ENCODE assay signal across 20 cellular contexts in the genomic region with DNA sequence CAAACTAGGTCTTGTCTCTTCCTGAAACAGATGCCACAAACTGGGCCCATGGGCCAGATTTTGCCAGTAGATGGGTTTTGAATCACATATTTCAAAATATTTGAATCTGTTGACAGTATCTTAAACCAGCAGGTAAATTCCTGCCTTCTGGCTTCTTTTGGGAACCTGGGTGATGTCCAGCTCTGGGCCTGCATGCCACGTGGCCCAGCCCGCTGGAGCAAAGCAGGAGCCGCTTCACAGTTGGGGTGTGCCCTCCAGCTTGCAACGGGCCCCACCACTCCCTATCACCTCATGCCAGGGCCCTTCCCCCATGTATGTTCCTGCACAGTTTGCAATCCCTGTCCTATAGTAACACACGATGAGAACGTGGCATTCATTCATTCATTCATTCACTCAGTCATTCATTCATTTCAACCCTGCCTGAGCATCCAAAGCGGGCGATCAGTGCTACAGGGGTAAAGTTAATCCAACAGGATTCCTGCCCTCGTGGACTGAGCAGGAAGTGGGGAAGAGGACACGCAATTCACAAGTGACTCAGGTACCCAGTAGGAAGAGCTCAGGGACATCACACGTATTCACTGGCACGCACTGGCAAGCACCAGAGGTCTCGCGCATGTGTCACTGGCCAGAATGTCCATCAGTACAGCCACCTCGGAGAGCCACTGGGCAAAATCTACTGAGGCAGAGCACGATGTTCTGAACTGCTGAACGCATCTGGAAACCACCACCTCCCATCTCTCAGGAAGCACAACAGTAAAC. TPM values are rescaled to one million over a fixed set of nuclear protein-coding genes. Genes with fewer than 3 reads are reported as not detected.
DNase-seq lines count a peak whose midpoint lies in the region; ATAC-seq and TF ChIP-seq lines count a peak whose summit lies in the region.
"Had no signal": no experiment of that assay in that cellular context is flagged by ENCODE, and none has a peak within 500 bp of the region (broad histone marks: within the 10 kb centered on the region; RNA-seq: fewer than 3 reads in every experiment).

No MANE protein-coding gene starts in this region.

- H3K4me1 Mint-ChIP-seq in HFFc6 (ENCODE audit: low read depth), result peaks cover 78% of the 10 kb centered on the region
- H3K4me1 Mint-ChIP-seq in WTC11, result peaks cover 45% of the 10 kb centered on the region
- H3K4me1 Mint-ChIP-seq in CD4-positive, alpha-beta T cell (ENCODE audit: low read depth), result no peaks in the 10 kb centered on the region
- H3K4me1 Mint-ChIP-seq: CD4-positive, CD25-positive, alpha-beta regulatory T cell had no signal

- no peak overlapping the region for H4K12ac ChIP-seq in trophoblast cell (ENCODE audit: low read depth, low read length)

- intact Hi-C loops in CD4-positive, alpha-beta T cell (cut with DNase I, micrococcal nuclease), result no loop called here

- H3K36me3 Mint-ChIP-seq in HFFc6 (ENCODE audit: low read depth) (no peaks in the 10 kb centered on the region; the same call in 1 of the 2 replicates), WTC11 (0 out of 2 replicates have a peak, but pooled peaks cover 3% of the 10 kb centered on the region)
- no peaks in the 10 kb centered on the region for H3K36me3 Mint-ChIP-seq in CD4-positive, alpha-beta T cell (ENCODE audit: low read depth)
- H3K36me3 Mint-ChIP-seq: CD4-positive, CD25-positive, alpha-beta regulatory T cell had no signal

- peak overlapping the region; percentile 53 for H4K91ac ChIP-seq in trophoblast cell (ENCODE audit: low read depth, low read length)

- H3K27ac ChIP-seq in trophoblast cell (ENCODE audit: low read depth, low read length), result no peak overlapping the region
- H3K27ac ChIP-seq in CD4-positive, alpha-beta T cell (ENCODE audit: low read depth, low read length), result no peak overlapping the region
- H3K27ac ChIP-seq: coronary artery had no signal

- H3K4me3 ChIP-seq in fibroblast of villous mesenchyme (ENCODE audit: low read depth, low read length) (no peak overlapping the region), trophoblast cell (ENCODE audit: low read depth, low read length) (no peak overlapping the region)
- H3K4me3 ChIP-seq: coronary artery, GM23338 had no signal

- peaks cover 5 to 9% of the 10 kb centered on the region in 2 experiments for H3K4me1 ChIP-seq in trophoblast cell (ENCODE audit: control insufficient read depth in 1 of 2, insufficient read depth in 2 of 2, low read length in 2 of 2)

- no peaks in the 10 kb centered on the region; the same call in 1 of the 2 replicates for H3K27me3 Mint-ChIP-seq in HFFc6 (ENCODE audit: insufficient read depth)
- no peaks in the 10 kb centered on the region for H3K27me3 Mint-ChIP-seq in WTC11 (ENCODE audit: low read depth)
- H3K27me3 Mint-ChIP-seq in CD4-positive, alpha-beta T cell, result no peaks in the 10 kb centered on the region
- H3K27me3 Mint-ChIP-seq: activated CD4-positive, alpha-beta T cell treated with anti-CD3 and anti-CD28 coated beads, Interleukin-2, amount 10 ng/mL, durations not matched to agents 24 days and 14 days; type B pancreatic cell had no signal

- H2AK5ac ChIP-seq in trophoblast cell (ENCODE audit: low read length), result no peak overlapping the region

- peak overlapping the region; percentile 76 for H3K27ac Mint-ChIP-seq in HFFc6
- H3K27ac Mint-ChIP-seq in WTC11, result 0 out of 2 replicates have a peak overlapping the region, but pooled peaks have one; percentile 39
- H3K27ac Mint-ChIP-seq in CD4-positive, alpha-beta T cell, result no peak overlapping the region
- H3K27ac Mint-ChIP-seq: activated CD4-positive, alpha-beta T cell treated with anti-CD3 and anti-CD28 coated beads, Interleukin-2, amount 10 ng/mL, durations not matched to agents 24 days and 14 days; CD4-positive, CD25-positive, alpha-beta regulatory T cell; GM23338; progenitor cell of endocrine pancreas; type B pancreatic cell had no signal

- no peak overlapping the region for H2BK5ac ChIP-seq in trophoblast cell (ENCODE audit: low read depth, low read length, poor library complexity)

- no peak overlapping the region for H3K9ac ChIP-seq in trophoblast cell (ENCODE audit: low read length)
- H3K9ac ChIP-seq: SK-N-SH had no signal

- H3K79me1 ChIP-seq in trophoblast cell (ENCODE audit: low read length), result peaks cover 10% of the 10 kb centered on the region

- no peaks in the 10 kb centered on the region for H3K27me3 ChIP-seq in trophoblast cell (ENCODE audit: insufficient read depth, low read length)
- no peaks in the 10 kb centered on the region for H3K27me3 ChIP-seq in CD4-positive, alpha-beta T cell (ENCODE audit: control insufficient read depth, insufficient read depth, low read length)

- H3K14ac ChIP-seq in trophoblast cell (ENCODE audit: low read length), result no peak overlapping the region

- CTCF ChIA-PET in WTC11 (lab: Charles Lee), result interaction anchor here (3.4 kb wide), 1 partner anchor 64 kb away, joined by 17 read pairs; no protein-coding TSS in a partner anchor
- CTCF ChIA-PET in CD4-positive, alpha-beta T cell (lab: Charles Lee), result no interaction called here

- H3K9me3 ChIP-seq in trophoblast cell (ENCODE audit: insufficient read depth, low read depth, low read length), result peaks cover 2% of the 10 kb centered on the region
- H3K9me3 ChIP-seq in CD4-positive, alpha-beta T cell (ENCODE audit: control insufficient read depth, low read length), result no peaks in the 10 kb centered on the region
- H3K9me3 ChIP-seq: SK-N-SH had no signal

- POLR2A ChIA-PET in WTC11 (lab: Charles Lee), result no interaction called here
- POLR2A ChIA-PET in CD4-positive, alpha-beta T cell (lab: Charles Lee), result no interaction called here

- no peak overlapping the region for H3K23ac ChIP-seq in trophoblast cell (ENCODE audit: low read length)

- H2AFZ ChIP-seq in trophoblast cell (ENCODE audit: insufficient read depth, low read length, poor library complexity), result no peak overlapping the region
- H2AFZ ChIP-seq: GM23338 had no signal

- TF ChIP-seq CTCF in HFFc6 (IDR thresholded peaks at IDR 0.05) (no peak), WTC11 (IDR thresholded peaks at IDR 0.05) (no peak), fibroblast of villous mesenchyme (IDR thresholded peaks at IDR 0.05; ENCODE audit: insufficient read depth, low read depth, low read length) (no peak)
- no peak for TF ChIP-seq CTCF in CD4-positive, alpha-beta T cell (IDR thresholded peaks at IDR 0.05)

- no peak for ATAC-seq in WTC11
- no peak for ATAC-seq in CD4-positive, alpha-beta T cell (ENCODE audit: poor library complexity)
- ATAC-seq: GM23338 had no signal

- no peak overlapping the region for H2BK12ac ChIP-seq in trophoblast cell (ENCODE audit: low read length)

- no peaks in the 10 kb centered on the region for H3K9me3 Mint-ChIP-seq in HFFc6
- H3K9me3 Mint-ChIP-seq in WTC11, result no peaks in the 10 kb centered on the region
- no peaks in the 10 kb centered on the region for H3K9me3 Mint-ChIP-seq in CD4-positive, alpha-beta T cell
- H3K9me3 Mint-ChIP-seq: activated CD4-positive, alpha-beta T cell treated with anti-CD3 and anti-CD28 coated beads, Interleukin-2, amount 10 ng/mL, durations not matched to agents 24 days and 14 days; CD4-positive, CD25-positive, alpha-beta regulatory T cell; GM23338; type B pancreatic cell had no signal

- no peak overlapping the region for H3K4ac ChIP-seq in trophoblast cell (ENCODE audit: low read depth, low read length)

- peaks cover 2% of the 10 kb centered on the region for H3K79me2 ChIP-seq in trophoblast cell (ENCODE audit: control insufficient read depth, insufficient read depth, low read length, poor library complexity)

- DNase-seq in HFFc6, result peak; percentile 63
- DNase-seq in WTC11 (ENCODE audit: low spot score), result no peak
- peak; percentile 26 for DNase-seq in fibroblast of villous mesenchyme (ENCODE audit: low read depth)
- DNase-seq in trophoblast cell, result peak; percentile 72 to 73
- no peak for DNase-seq in CD4-positive, alpha-beta T cell
- DNase-seq in stimulated activated CD4-positive, alpha-beta T cell treated with anti-CD3 and anti-CD28 coated beads, Interleukin-4, amount 100 ng/mL, for 1 hour, result no peak
- DNase-seq in NOMO-1 (lab: John Stamatoyannopoulos, UW; ENCODE audit: unreplicated experiment in 2 of 2), result no peak
- DNase-seq: activated CD4-positive, alpha-beta T cell treated with anti-CD3 and anti-CD28 coated beads, Interleukin-2, amount 10 ng/mL, durations not matched to agents 24 days and 14 days; activated naive CD4-positive, alpha-beta T cell treated with Interleukin-2 at 50 U/mL for 16 hours; activated T-cell treated with anti-CD3 and anti-CD28 coated beads, Interleukin-2, amount 50 U/mL, for 48 hours; amniotic stem cell; CD4-positive, CD25-positive, alpha-beta regulatory T cell; DMS153; glutamatergic neuron; NCI-H1417; SK-N-SH had no signal

- H3K18ac ChIP-seq in trophoblast cell (ENCODE audit: low read length), result peak overlapping the region; percentile 34

- WGBS in trophoblast cell (ENCODE audit: extremely low coverage, insufficient coverage, insufficient read length), result no CpG with 5 or more reads among the region's 17 CpGs

- H2BK120ac ChIP-seq in trophoblast cell (ENCODE audit: insufficient read depth, low read length, poor library complexity), result no peak overlapping the region

- no peak overlapping the region for H3K4me2 ChIP-seq in trophoblast cell (ENCODE audit: low read length)
- H3K4me2 ChIP-seq: GM23338, SK-N-SH had no signal

- H3K4me3 Mint-ChIP-seq in HFFc6 (peak overlapping the region; percentile 37; the same call in 1 of the 2 replicates), WTC11 (no peak overlapping the region)
- no peak overlapping the region for H3K4me3 Mint-ChIP-seq in CD4-positive, alpha-beta T cell
- H3K4me3 Mint-ChIP-seq: activated CD4-positive, alpha-beta T cell treated with anti-CD3 and anti-CD28 coated beads, Interleukin-2, amount 10 ng/mL, durations not matched to agents 24 days and 14 days; CD4-positive, CD25-positive, alpha-beta regulatory T cell; GM23338; type B pancreatic cell had no signal

- H3K36me3 ChIP-seq in trophoblast cell (ENCODE audit: control insufficient read depth in 1 of 2, insufficient read depth in 2 of 2, low read length in 2 of 2), result no peaks in the 10 kb centered on the region

- no peak overlapping the region for H4K8ac ChIP-seq in trophoblast cell (ENCODE audit: low read depth, low read length)

TF ChIP-seq in WTC11, 78 proteins besides CTCF, POLR2A, EP300 and RAD21 (continues in another document):
- no peak for TF ChIP-seq CBFB (CRISPR knock-in tag; IDR thresholded peaks at IDR 0.05; ENCODE audit: low read depth)
- TF ChIP-seq KAT7 (CRISPR knock-in tag; IDR thresholded peaks at IDR 0.05; ENCODE audit: borderline replicate concordance), result no peak
- TF ChIP-seq ZBTB21 (CRISPR knock-in tag; IDR thresholded peaks at IDR 0.05; ENCODE audit: borderline replicate concordance), result no peak
- TF ChIP-seq ZNF121 (CRISPR knock-in tag; IDR thresholded peaks at IDR 0.05), result no peak

RNA-seq across cellular contexts. Expression of gene SCARB1, which starts 27.8 kb away (rescaled TPM):
- 10 to 100 TPM; 34.8 to 46.3 (median 36.8) TPM for total RNA-seq in HFFc6 (2021; fragmentation: NEBNext Ultra II Directional; extraction: Animal tissue kit (Norgen Biotek cat#: 25700))
- total RNA-seq in WTC11 (2021), result 68.3 to 71.0 TPM (median 70.8 TPM) in 3 replicates
- 22.5 and 28.5 TPM in 2 replicates for total RNA-seq in fibroblast of villous mesenchyme
- 102 and 105 TPM in 2 replicates for polyA plus RNA-seq in trophoblast cell (2013)
- 1 to 10 TPM; 2.3 to 3.7 TPM for total RNA-seq in CD4-positive, alpha-beta T cell

Comparison
In these comparisons a context has a peak if more than half of its experiments do, and no peak if none do; other contexts are left out.
1. DNase-seq: peak in HFFc6 (single experiment), fibroblast of villous mesenchyme (single experiment) and trophoblast cell (2 of 2); none in WTC11 (single experiment), CD4-positive, alpha-beta T cell (0 of 10), stimulated activated CD4-positive, alpha-beta T cell treated with anti-CD3 and anti-CD28 coated beads, Interleukin-4, amount 100 ng/mL, for 1 hour (single experiment) and NOMO-1 (0 of 2).